22 cellular contexts compared by ENCODE assay signal in the genomic region with DNA sequence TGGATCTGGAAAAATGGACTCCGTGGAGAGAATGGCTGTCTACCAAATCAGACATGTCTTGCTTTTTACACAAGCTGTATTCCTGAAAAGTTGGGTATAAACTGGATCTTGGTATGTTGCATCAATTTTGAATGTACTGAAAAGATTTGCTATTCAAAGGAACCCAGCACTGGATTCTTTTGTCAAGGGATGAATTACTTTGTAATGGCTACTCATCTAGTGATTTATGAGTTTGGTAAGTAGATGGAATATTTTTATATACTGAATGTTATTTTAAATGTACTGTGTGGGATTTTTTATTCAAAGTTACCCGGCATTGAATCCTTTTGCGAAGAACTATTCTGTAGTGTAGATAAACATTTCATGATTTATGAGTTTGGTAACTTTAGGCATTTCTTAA.
DNase-seq lines count a peak whose midpoint lies in the region; ATAC-seq, FAIRE-seq and TF ChIP-seq lines count a peak whose summit lies in the region.
"Had no signal": no experiment of that assay in that cellular context is flagged by ENCODE, and none has a peak within 500 bp of the region (broad histone marks: within the 10 kb centered on the region; RNA-seq: fewer than 3 reads in every experiment).

No MANE protein-coding gene starts in this region.

- no peak overlapping the region for H4K91ac ChIP-seq in H9 (ENCODE audit: insufficient read length, low read depth, low read length)

- no peak overlapping the region for H3K56ac ChIP-seq in H9 (ENCODE audit: insufficient read length, low read depth, low read length)

- H2AK5ac ChIP-seq in H9 (ENCODE audit: insufficient read length, low read length), result no peak overlapping the region

- H3K27ac ChIP-seq in PC-3 (ENCODE audit: low read length), result peak overlapping the region; percentile 36
- peak overlapping the region; percentile 58 for H3K27ac ChIP-seq in upper lobe of right lung
- H3K27ac ChIP-seq in pancreas, result no peak overlapping the region
- no peak overlapping the region for H3K27ac ChIP-seq in H9 (ENCODE audit: insufficient read length, low read depth, low read length)
- H3K27ac ChIP-seq: parathyroid adenoma, right lobe of liver had no signal

- no peak overlapping the region for H2BK12ac ChIP-seq in H9 (ENCODE audit: insufficient read length, low read depth, low read length)

- H3K36me3 ChIP-seq in PC-3 (ENCODE audit: low read depth, low read length) (no peaks in the 10 kb centered on the region), upper lobe of right lung (no peaks in the 10 kb centered on the region), pancreas (no peaks in the 10 kb centered on the region)
- H3K36me3 ChIP-seq: right lobe of liver had no signal

- BruUV-seq in PC-3 (replicated peaks; lab: Mats Ljungman, UMichigan), result no TSS peak

- no peaks in the 10 kb centered on the region for H3K79me2 ChIP-seq in PC-3 (ENCODE audit: low read length)
- H3K79me2 ChIP-seq in H9 (ENCODE audit: insufficient read depth, low read length), result no peaks in the 10 kb centered on the region
- H3K79me2 ChIP-seq: parathyroid adenoma had no signal

- no peak overlapping the region for H3K4ac ChIP-seq in H9 (ENCODE audit: low read depth, low read length)

- H3K27me3 Mint-ChIP-seq in endothelial cell (ENCODE audit: unreplicated experiment) (peaks cover 3% of the 10 kb centered on the region), nephron (ENCODE audit: low read depth) (peaks cover 4% of the 10 kb centered on the region), H9 (ENCODE audit: low read depth) (no peaks in the 10 kb centered on the region; the same call in 1 of the 2 replicates)
- H3K27me3 Mint-ChIP-seq: activated naive CD4-positive, alpha-beta T cell treated with anti-CD3 and anti-CD28 coated beads, Interleukin-2, amount 50 U/mL, for 24 hours; effector memory CD8-positive, alpha-beta T cell had no signal

- intact Hi-C loops in PC-3 (cut with micrococcal nuclease), result loop anchor here (2.0 kb wide), 1 partner anchor 14 kb away; no protein-coding TSS in a partner anchor
- intact Hi-C loops in upper lobe of right lung (cut with DNase I), result no loop called here
- intact Hi-C loops in pancreas (cut with DNase I), result no loop called here

- H3K23ac ChIP-seq in H9 (ENCODE audit: insufficient read length, low read depth, low read length), result no peak overlapping the region

- peak overlapping the region; percentile 21; the same call in 1 of the 2 replicates for H2AFZ ChIP-seq in PC-3 (ENCODE audit: low read length)
- H2AFZ ChIP-seq in H9 (ENCODE audit: low read length), result no peak overlapping the region
- H2AFZ ChIP-seq: parathyroid adenoma had no signal

- H3K4me2 ChIP-seq in PC-3 (ENCODE audit: low read length) (peak overlapping the region; percentile 50), H9 (ENCODE audit: insufficient read depth, insufficient read length, low read length) (no peak overlapping the region)

- no peak overlapping the region for H4K8ac ChIP-seq in H9 (replicated peaks; ENCODE audit: insufficient read length, low read depth, low read length)

- H3K27ac Mint-ChIP-seq in endothelial cell (ENCODE audit: unreplicated experiment), result peak overlapping the region; percentile 53
- H3K27ac Mint-ChIP-seq in nephron, result peak overlapping the region; percentile 77 to 92 (median 82)
- H3K27ac Mint-ChIP-seq in H9, result no peak overlapping the region
- H3K27ac Mint-ChIP-seq: activated CD4-positive, alpha-beta T cell treated with anti-CD3 and anti-CD28 coated beads, Interleukin-2, amount 10 ng/mL, durations not matched to agents 24 days and 14 days; activated naive CD4-positive, alpha-beta T cell treated with anti-CD3 and anti-CD28 coated beads, Interleukin-2, amount 50 U/mL, for 24 hours; CD8-positive, alpha-beta memory T cell; effector memory CD8-positive, alpha-beta T cell; naive thymus-derived CD4-positive, alpha-beta T cell had no signal

- H2BK5ac ChIP-seq in H9 (ENCODE audit: insufficient read length, low read length), result no peak overlapping the region

- H3K4me1 Mint-ChIP-seq in endothelial cell (ENCODE audit: unreplicated experiment) (peaks cover 31% of the 10 kb centered on the region), nephron (peaks cover 49% of the 10 kb centered on the region), H9 (peaks cover 3 to 4% of the 10 kb centered on the region in 2 experiments; a peak in 3 of 4 replicates)
- H3K4me1 Mint-ChIP-seq: activated CD4-positive, alpha-beta T cell treated with anti-CD3 and anti-CD28 coated beads, Interleukin-2, amount 10 ng/mL, durations not matched to agents 24 days and 14 days; activated naive CD4-positive, alpha-beta T cell treated with anti-CD3 and anti-CD28 coated beads, Interleukin-2, amount 50 U/mL, for 24 hours; CD8-positive, alpha-beta memory T cell had no signal

- H3K9ac ChIP-seq in PC-3 (ENCODE audit: low read length) (no peak overlapping the region), H9 (ENCODE audit: extremely low read depth, insufficient read length, low read length) (no peak overlapping the region)
- H3K9ac ChIP-seq: parathyroid adenoma had no signal

- peaks cover 26% of the 10 kb centered on the region for H3K4me1 ChIP-seq in PC-3 (ENCODE audit: insufficient read depth, low read length)
- H3K4me1 ChIP-seq in upper lobe of right lung, result peaks cover 46% of the 10 kb centered on the region
- peaks cover 0 to 26% (median 8%) of the 10 kb centered on the region in 3 donors for H3K4me1 ChIP-seq in pancreas
- H3K4me1 ChIP-seq in H9 (ENCODE audit: insufficient read depth, low read length), result no peaks in the 10 kb centered on the region
- H3K4me1 ChIP-seq: parathyroid adenoma had no signal

- H4K20me1 ChIP-seq in PC-3 (ENCODE audit: low read length), result no peaks in the 10 kb centered on the region
- no peaks in the 10 kb centered on the region for H4K20me1 ChIP-seq in H9 (ENCODE audit: control insufficient read depth, insufficient read depth, insufficient read length)

- DNase-seq in PC-3 (no peak), endothelial cell (ENCODE audit: low spot score) (no peak), upper lobe of right lung (no peak), pancreas (no peak), H9 (no peak)
- DNase-seq: activated CD4-positive, alpha-beta T cell treated with anti-CD3 and anti-CD28 coated beads, Interleukin-2, amount 10 ng/mL, durations not matched to agents 24 days and 14 days; CD8-positive, alpha-beta memory T cell; effector memory CD8-positive, alpha-beta T cell; glutamatergic neuron; kidney glomerular epithelial cell; mesendoderm; naive thymus-derived CD4-positive, alpha-beta T cell; NCI-H1092; NCI-H1930; NCI-H345; right lobe of liver; SIG-M5; T-helper 2 cell had no signal

- H3K9me3 Mint-ChIP-seq in endothelial cell (ENCODE audit: unreplicated experiment) (no peaks in the 10 kb centered on the region), nephron (no peaks in the 10 kb centered on the region), H9 (no peaks in the 10 kb centered on the region)
- H3K9me3 Mint-ChIP-seq: activated CD4-positive, alpha-beta T cell treated with anti-CD3 and anti-CD28 coated beads, Interleukin-2, amount 10 ng/mL, durations not matched to agents 24 days and 14 days; activated naive CD4-positive, alpha-beta T cell treated with anti-CD3 and anti-CD28 coated beads, Interleukin-2, amount 50 U/mL, for 24 hours; CD8-positive, alpha-beta memory T cell; effector memory CD8-positive, alpha-beta T cell; naive thymus-derived CD4-positive, alpha-beta T cell had no signal

- H3K9me3 ChIP-seq in PC-3 (ENCODE audit: low read length) (no peaks in the 10 kb centered on the region), upper lobe of right lung (no peaks in the 10 kb centered on the region), pancreas (no peaks in the 10 kb centered on the region), H9 (ENCODE audit: control insufficient read depth, low read depth, low read length) (no peaks in the 10 kb centered on the region)
- H3K9me3 ChIP-seq: right lobe of liver had no signal

- H4K5ac ChIP-seq in H9 (ENCODE audit: insufficient read length, low read depth, low read length), result no peak overlapping the region

- no peak overlapping the region for H2BK120ac ChIP-seq in H9 (ENCODE audit: low read depth, low read length, poor library complexity, severe bottlenecking)

- H3K4me3 Mint-ChIP-seq in endothelial cell (ENCODE audit: unreplicated experiment), result no peak overlapping the region
- H3K4me3 Mint-ChIP-seq in nephron, result no peak overlapping the region
- no peak overlapping the region for H3K4me3 Mint-ChIP-seq in H9
- H3K4me3 Mint-ChIP-seq: activated CD4-positive, alpha-beta T cell treated with anti-CD3 and anti-CD28 coated beads, Interleukin-2, amount 10 ng/mL, durations not matched to agents 24 days and 14 days; activated naive CD4-positive, alpha-beta T cell treated with anti-CD3 and anti-CD28 coated beads, Interleukin-2, amount 50 U/mL, for 24 hours; CD8-positive, alpha-beta memory T cell; effector memory CD8-positive, alpha-beta T cell; naive thymus-derived CD4-positive, alpha-beta T cell had no signal

- H3K18ac ChIP-seq in H9 (ENCODE audit: insufficient read length, low read depth, low read length), result no peak overlapping the region

- CTCF ChIA-PET in PC-3 (lab: Charles Lee), result no interaction called here

- no peak overlapping the region for H3K4me3 ChIP-seq in PC-3 (ENCODE audit: low read length)
- H3K4me3 ChIP-seq in upper lobe of right lung, result no peak overlapping the region
- H3K4me3 ChIP-seq in pancreas, result no peak overlapping the region
- H3K4me3 ChIP-seq: right lobe of liver had no signal

- no peaks in the 10 kb centered on the region for H3F3A ChIP-seq in PC-3 (ENCODE audit: low read length, unreplicated experiment)

- no peaks in the 10 kb centered on the region for H3K9me2 ChIP-seq in PC-3 (replicated peaks; ENCODE audit: low read length)

- H2BK20ac ChIP-seq in H9 (ENCODE audit: low read depth, low read length, poor library complexity, severe bottlenecking), result no peak overlapping the region

- H3K14ac ChIP-seq in H9 (ENCODE audit: insufficient read depth, low read length), result no peak overlapping the region

- H3K79me1 ChIP-seq in H9 (ENCODE audit: insufficient read depth, low read depth, low read length, poor library complexity, severe bottlenecking), result no peaks in the 10 kb centered on the region

- TF ChIP-seq CTCF in PC-3 (conservative IDR thresholded peaks at IDR 0.05; ENCODE audit: low read depth, low read length) (no peak), endothelial cell (IDR thresholded peaks at IDR 0.05; ENCODE audit: unreplicated experiment) (no peak), nephron (IDR thresholded peaks at IDR 0.05; ENCODE audit: unreplicated experiment in 3 of 3) (no peak), upper lobe of right lung (IDR thresholded peaks at IDR 0.05) (no peak), pancreas (IDR thresholded peaks at IDR 0.05) (no peak), H9 (conservative IDR thresholded peaks at IDR 0.05) (no peak)

- no peak overlapping the region for H3T11ph ChIP-seq in H9 (ENCODE audit: low read length)

- H3K36me3 Mint-ChIP-seq in endothelial cell (ENCODE audit: low read depth, unreplicated experiment) (no peaks in the 10 kb centered on the region), nephron (ENCODE audit: low read depth) (peaks cover 3% of the 10 kb centered on the region), H9 (ENCODE audit: insufficient read depth in 1 of 3, low read depth in 3 of 3) (no peaks in the 10 kb centered on the region)
- H3K36me3 Mint-ChIP-seq: activated naive CD4-positive, alpha-beta T cell treated with anti-CD3 and anti-CD28 coated beads, Interleukin-2, amount 50 U/mL, for 24 hours; CD8-positive, alpha-beta memory T cell; naive thymus-derived CD4-positive, alpha-beta T cell had no signal

- POLR2A ChIA-PET in PC-3 (lab: Charles Lee; ENCODE audit: unreplicated experiment), result no interaction called here

- FAIRE-seq in pancreas (lab: Jason Lieb, UNC), result no peak

- no peaks in the 10 kb centered on the region for H3K23me2 ChIP-seq in H9 (ENCODE audit: insufficient read length, low read depth, low read length, poor library complexity, severe bottlenecking)

- H3K27me3 ChIP-seq in PC-3 (ENCODE audit: low read length) (no peaks in the 10 kb centered on the region), upper lobe of right lung (no peaks in the 10 kb centered on the region), pancreas (no peaks in the 10 kb centered on the region), H9 (ENCODE audit: insufficient read depth, low read length) (no peaks in the 10 kb centered on the region)
- H3K27me3 ChIP-seq: right lobe of liver had no signal

- 84 to 87% methylated on average over 3 of the region's 3 CpGs for WGBS in pancreas, 2 donors
- WGBS in H9 (ENCODE audit: extremely low coverage, insufficient read length, low lambda C conversion rate), result no CpG with 5 or more reads among the region's 3 CpGs

- ATAC-seq in PC-3 (no peak), upper lobe of right lung (no peak), pancreas (no peak), HG03460 (IDR thresholded peaks at IDR 0.05; ENCODE audit: unreplicated experiment) (no peak)
- ATAC-seq: effector memory CD8-positive, alpha-beta T cell; naive thymus-derived CD4-positive, alpha-beta T cell; right lobe of liver had no signal

- no peak overlapping the region for H2BK15ac ChIP-seq in H9 (ENCODE audit: low read depth, low read length)

Comparison
In these comparisons a context has a peak if more than half of its experiments do, and no peak if none do; other contexts are left out.
1. H3K27ac ChIP-seq: peak in PC-3 (single experiment) and upper lobe of right lung (single experiment); none in pancreas (0 of 4) and H9 (single experiment).
2. H3K27ac Mint-ChIP-seq: peak in endothelial cell (single experiment) and nephron (3 of 3); none in H9 (0 of 3).